Comparison of ENCODE assay signal across 8 cellular contexts in the genomic region with DNA sequence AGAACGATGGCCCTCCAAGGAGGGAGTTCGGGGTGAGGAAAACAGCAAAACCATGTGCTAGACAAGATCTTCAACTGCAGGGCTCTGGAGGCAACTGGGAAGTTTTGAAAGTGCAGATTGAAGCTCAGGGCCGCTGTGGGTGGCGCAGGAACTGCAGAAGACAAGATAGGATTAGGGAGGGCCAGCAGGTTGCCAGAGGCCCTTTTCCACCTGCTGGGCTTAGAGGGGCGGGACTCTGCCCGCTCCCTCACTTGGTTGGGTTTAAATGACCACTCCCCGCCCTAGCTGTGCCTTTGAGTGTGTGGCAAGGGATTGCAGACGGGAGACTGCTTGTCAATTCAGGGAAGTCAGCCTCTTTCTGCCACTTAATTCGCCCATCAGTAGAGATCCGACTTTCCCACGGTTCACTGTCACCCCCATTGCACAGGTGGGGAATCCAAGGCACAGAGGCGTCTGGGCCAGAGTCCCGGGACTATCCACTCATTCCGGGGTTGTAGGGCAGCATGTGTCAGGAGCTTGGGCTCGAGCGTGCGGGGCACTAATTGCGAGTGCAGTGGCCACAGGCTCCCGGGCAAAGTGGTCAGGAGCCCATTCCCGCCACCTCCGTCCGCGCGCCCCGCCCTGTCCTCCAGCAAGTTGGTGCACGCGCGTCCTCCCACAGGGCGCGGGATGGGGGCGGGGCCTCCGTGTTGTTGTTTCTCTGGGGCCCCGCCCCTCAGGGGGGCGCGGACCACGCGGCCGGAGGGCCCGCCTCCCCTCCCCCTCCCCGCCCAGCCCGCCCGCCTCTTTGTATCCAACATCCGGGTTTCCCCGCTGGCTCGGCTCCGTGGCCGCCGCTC. TPM values are rescaled to one million over a fixed set of nuclear protein-coding genes. Genes with fewer than 3 reads are reported as not detected.
DNase-seq lines count a peak whose midpoint lies in the region; ATAC-seq and TF ChIP-seq lines count a peak whose summit lies in the region.

A gene (plus strand): TSS at position 816 of the 839 bp plus-strand sequence. CDS start 433 bp downstream, outside the sequence.

- TF ChIP-seq RAD21 in Ishikawa (IDR thresholded peaks at IDR 0.05; ENCODE audit: low read depth), result no peak

- H3K36me3 ChIP-seq in BJ (ENCODE audit: control insufficient read depth, insufficient read depth, low read length) (no peaks in the 10 kb centered on the region), Peyer's patch (no peaks in the 10 kb centered on the region), fibroblast of lung (ENCODE audit: control insufficient read depth, insufficient read depth, low read length) (no peaks in the 10 kb centered on the region)
- no peaks in the 10 kb centered on the region for H3K36me3 ChIP-seq in naive thymus-derived CD4-positive, alpha-beta T cell (ENCODE audit: control insufficient read depth in 2 of 3, insufficient read depth in 3 of 3, low read length in 3 of 3)

- no peak for DNase-seq in BJ (ENCODE audit: low read depth)
- peak; percentile 78 to 94 (median 93) for DNase-seq in Peyer's patch
- DNase-seq in activated T-helper 1 cell treated with anti-CD3 and anti-CD28 coated beads, Interleukin-2, amount 50 U/mL, for 16 hours (ENCODE audit: low read depth in 1 of 2, low spot score in 1 of 2), result peak; percentile 25 to 54
- peak; percentile 59 to 79 for DNase-seq in fibroblast of lung (ENCODE audit: low read depth in 2 of 2)
- peak; percentile 20 to 83 (median 58) for DNase-seq in naive thymus-derived CD4-positive, alpha-beta T cell
- peak; percentile 57 to 82 for DNase-seq in stimulated activated effector memory CD8-positive, alpha-beta T cell treated with anti-CD3 and anti-CD28 coated beads, Interleukin-12 subunit alpha, Interleukin-12 subunit beta, amount 100 ng/mL, for 72 hours (ENCODE audit: low spot score in 2 of 2)

- H3K27me3 Mint-ChIP-seq in naive thymus-derived CD4-positive, alpha-beta T cell, result peaks cover 0 to 18% (median 0%) of the 10 kb centered on the region in 5 donors

- H3K4me1 ChIP-seq in Peyer's patch (peaks cover 0 to 14% (median 6%) of the 10 kb centered on the region in 4 donors), fibroblast of lung (ENCODE audit: control insufficient read depth, extremely low read depth, insufficient read depth, low read length) (no peaks in the 10 kb centered on the region)
- peaks cover 5 to 12% of the 10 kb centered on the region in 2 donors for H3K4me1 ChIP-seq in naive thymus-derived CD4-positive, alpha-beta T cell (ENCODE audit: control insufficient read depth in 2 of 2, insufficient read depth in 2 of 2, low read length in 2 of 2)

- peak within 1 kb of the TSS; percentile 65 for H3K9ac ChIP-seq in fibroblast of lung (ENCODE audit: insufficient read depth, low read length)

- H3K4me3 ChIP-seq in BJ (ENCODE audit: low read depth, low read length) (peak within 1 kb of the TSS; percentile 69), Peyer's patch (peak within 1 kb of the TSS; percentile 68 to 94 (median 76)), fibroblast of lung (replicated peaks in 1 of 4; ENCODE audit: control extremely low read depth in 1 of 4, insufficient read depth in 1 of 4, low read depth in 3 of 4, low read length in 4 of 4) (peak within 1 kb of the TSS; percentile 41 to 71 (median 64))
- peak within 1 kb of the TSS; percentile 74 for H3K4me3 ChIP-seq in naive thymus-derived CD4-positive, alpha-beta T cell (ENCODE audit: low read length)

- no peak for TF ChIP-seq EP300 in Ishikawa (IDR thresholded peaks at IDR 0.05; ENCODE audit: borderline replicate concordance)

- TF ChIP-seq CTCF in BJ (IDR thresholded peaks at IDR 0.05; ENCODE audit: insufficient read depth, low read depth, low read length), result no peak
- TF ChIP-seq CTCF in Peyer's patch (IDR thresholded peaks at IDR 0.05), result no peak
- TF ChIP-seq CTCF in fibroblast of lung (conservative IDR thresholded peaks at IDR 0.05 in 1 of 2, IDR thresholded peaks at IDR 0.05 in 1 of 2; ENCODE audit: low read depth in 1 of 2, low read length in 2 of 2), result no peak

- H2AFZ ChIP-seq in fibroblast of lung (ENCODE audit: low read length), result peak within 1 kb of the TSS; percentile 61

- POLR2A ChIA-PET in BJ (lab: Charles Lee), result no interaction called here
- POLR2A ChIA-PET in naive thymus-derived CD4-positive, alpha-beta T cell (lab: Charles Lee), result interaction anchor here (0.7 to 1.6 kb wide), 6 partner anchors 11 to 316 kb away, joined by 3 to 4 read pairs (median 4); a partner anchor contains a TSS

- H4K20me1 ChIP-seq in fibroblast of lung (ENCODE audit: control insufficient read depth, extremely low read depth, insufficient read depth, low read length), result no peaks in the 10 kb centered on the region

- peak within 1 kb of the TSS; percentile 88 to 99 (median 97) for H3K4me3 Mint-ChIP-seq in naive thymus-derived CD4-positive, alpha-beta T cell
- peak within 1 kb of the TSS; percentile 91 for H3K4me3 Mint-ChIP-seq in stimulated activated effector memory CD8-positive, alpha-beta T cell treated with anti-CD3 and anti-CD28 coated beads, Interleukin-12 subunit alpha, Interleukin-12 subunit beta, amount 100 ng/mL, for 72 hours

- H3K27ac Mint-ChIP-seq in naive thymus-derived CD4-positive, alpha-beta T cell, result peak within 1 kb of the TSS; percentile 59 to 95 (median 91)
- peak within 1 kb of the TSS; percentile 92 for H3K27ac Mint-ChIP-seq in stimulated activated effector memory CD8-positive, alpha-beta T cell treated with anti-CD3 and anti-CD28 coated beads, Interleukin-12 subunit alpha, Interleukin-12 subunit beta, amount 100 ng/mL, for 72 hours

- peak; percentile 42 for ATAC-seq in GM21381 (IDR thresholded peaks at IDR 0.05; ENCODE audit: unreplicated experiment)
- peak; percentile 74 for ATAC-seq in naive thymus-derived CD4-positive, alpha-beta T cell
- peak; percentile 72 for ATAC-seq in stimulated activated effector memory CD8-positive, alpha-beta T cell treated with anti-CD3 and anti-CD28 coated beads, Interleukin-12 subunit alpha, Interleukin-12 subunit beta, amount 100 ng/mL, for 72 hours

- peak in 1 of 2 donors; percentile 10 for TF ChIP-seq POLR2A in Peyer's patch (IDR thresholded peaks at IDR 0.05)

- H3K36me3 Mint-ChIP-seq in naive thymus-derived CD4-positive, alpha-beta T cell, result peaks cover 0 to 4% (median 0%) of the 10 kb centered on the region in 5 donors
- H3K36me3 Mint-ChIP-seq in stimulated activated effector memory CD8-positive, alpha-beta T cell treated with anti-CD3 and anti-CD28 coated beads, Interleukin-12 subunit alpha, Interleukin-12 subunit beta, amount 100 ng/mL, for 72 hours, result no peaks in the 10 kb centered on the region

- H3K4me2 ChIP-seq in fibroblast of lung (ENCODE audit: extremely low read depth, insufficient read depth, low read length), result peak within 1 kb of the TSS; percentile 86

- H3K9me3 Mint-ChIP-seq in naive thymus-derived CD4-positive, alpha-beta T cell, result peaks cover 0 to 10% (median 3%) of the 10 kb centered on the region in 11 donors
- H3K9me3 Mint-ChIP-seq in stimulated activated effector memory CD8-positive, alpha-beta T cell treated with anti-CD3 and anti-CD28 coated beads, Interleukin-12 subunit alpha, Interleukin-12 subunit beta, amount 100 ng/mL, for 72 hours, result no peaks in the 10 kb centered on the region

- H3K9me3 ChIP-seq in Peyer's patch (no peaks in the 10 kb centered on the region), fibroblast of lung (ENCODE audit: control insufficient read depth, insufficient read depth, low read depth, low read length) (no peaks in the 10 kb centered on the region)
- no peaks in the 10 kb centered on the region for H3K9me3 ChIP-seq in naive thymus-derived CD4-positive, alpha-beta T cell (ENCODE audit: control insufficient read depth in 2 of 3, low read length in 3 of 3)

- CTCF ChIA-PET in BJ (lab: Yijun Ruan, JAX), result interaction anchor here (1.0 kb wide), 1 partner anchor 20 kb away, joined by 3 read pairs; no protein-coding TSS in a partner anchor
- CTCF ChIA-PET in naive thymus-derived CD4-positive, alpha-beta T cell (lab: Charles Lee), result interaction anchor here (1.3 kb wide), 1 partner anchor 479 kb away, joined by 4 read pairs; no protein-coding TSS in a partner anchor

- intact Hi-C loops in naive thymus-derived CD4-positive, alpha-beta T cell (cut with micrococcal nuclease), result loop anchor here (1.0 to 2.0 kb wide), 4 partner anchors 43 to 316 kb away; a partner anchor contains a TSS

- H3K27ac ChIP-seq in Peyer's patch, result peak within 1 kb of the TSS; percentile 58 to 94 (median 80)
- H3K27ac ChIP-seq in fibroblast of lung (ENCODE audit: insufficient read depth, low read length), result no peak within 1 kb of the TSS
- H3K27ac ChIP-seq in naive thymus-derived CD4-positive, alpha-beta T cell (ENCODE audit: low read depth, low read length), result peak within 1 kb of the TSS; percentile 60

- H3K79me2 ChIP-seq in fibroblast of lung (ENCODE audit: control insufficient read depth, insufficient read depth, low read length), result no peaks in the 10 kb centered on the region

- H3K27me3 ChIP-seq in BJ (ENCODE audit: control insufficient read depth, insufficient read depth, low read length) (no peaks in the 10 kb centered on the region), Peyer's patch (no peaks in the 10 kb centered on the region), fibroblast of lung (ENCODE audit: control insufficient read depth, insufficient read depth, low read length) (no peaks in the 10 kb centered on the region)
- no peaks in the 10 kb centered on the region for H3K27me3 ChIP-seq in naive thymus-derived CD4-positive, alpha-beta T cell (ENCODE audit: control insufficient read depth in 2 of 2, insufficient read depth in 2 of 2, low read length in 2 of 2)

- H3K4me1 Mint-ChIP-seq in naive thymus-derived CD4-positive, alpha-beta T cell, result peaks cover 7 to 32% (median 25%) of the 10 kb centered on the region in 7 donors
- peaks cover 23% of the 10 kb centered on the region for H3K4me1 Mint-ChIP-seq in stimulated activated effector memory CD8-positive, alpha-beta T cell treated with anti-CD3 and anti-CD28 coated beads, Interleukin-12 subunit alpha, Interleukin-12 subunit beta, amount 100 ng/mL, for 72 hours

TF ChIP-seq in Ishikawa, 13 proteins besides CTCF, POLR2A, EP300 and RAD21 (continues in another document):
- TF ChIP-seq YY1 (IDR thresholded peaks at IDR 0.05; ENCODE audit: low read depth) (peak; percentile 71; the same call in 1 of the 2 replicates), EGR1 (IDR thresholded peaks at IDR 0.05) (no peak)

RNA-seq across cellular contexts. Expression of the gene that starts here (rescaled TPM):
- polyA plus RNA-seq in BJ (2011; rRNA removed) (0.83 and 1.6 TPM in 2 replicates), fibroblast of lung (0.60 and 0.62 TPM in 2 replicates)
- 4.8 and 5.0 TPM in 2 replicates for polyA minus RNA-seq in BJ (2011; rRNA and poly(A)+ RNA removed)
- total RNA-seq in Peyer's patch (10 to 100 TPM in 1 of 4 donors, 1 to 10 TPM in 3; 4.9 to 14.5 (median 7.6) TPM), fibroblast of lung (2.3 and 2.6 TPM in 2 replicates)
- 0.40 and 0.45 TPM in 2 replicates for polyA plus RNA-seq in fibroblast of lung (2012)
- 4.0 and 6.0 TPM in 2 replicates for polyA minus RNA-seq in fibroblast of lung (ENCODE audit: low replicate concordance)
- total RNA-seq in naive thymus-derived CD4-positive, alpha-beta T cell, result 10 to 100 TPM in 2 of 5 experiments, 1 to 10 TPM in 3; 3.8 to 14.0 (median 8.3) TPM
- 1 to 10 TPM in 1 of 2 donors, under 1 TPM in 1; 0.71 to 1.7 TPM for polyA plus RNA-seq in naive thymus-derived CD4-positive, alpha-beta T cell
